Comparison of ENCODE assay signal across 1 cellular context in genomic region chr11:88428959-88429358, GRCh38.
TF ChIP-seq lines count a peak whose summit lies in the region.

No MANE protein-coding gene starts in this region.

TF ChIP-seq in Ishikawa, 13 proteins besides CTCF, POLR2A, EP300 and RAD21 (continued from another document):
- TF ChIP-seq, protein P1, sequence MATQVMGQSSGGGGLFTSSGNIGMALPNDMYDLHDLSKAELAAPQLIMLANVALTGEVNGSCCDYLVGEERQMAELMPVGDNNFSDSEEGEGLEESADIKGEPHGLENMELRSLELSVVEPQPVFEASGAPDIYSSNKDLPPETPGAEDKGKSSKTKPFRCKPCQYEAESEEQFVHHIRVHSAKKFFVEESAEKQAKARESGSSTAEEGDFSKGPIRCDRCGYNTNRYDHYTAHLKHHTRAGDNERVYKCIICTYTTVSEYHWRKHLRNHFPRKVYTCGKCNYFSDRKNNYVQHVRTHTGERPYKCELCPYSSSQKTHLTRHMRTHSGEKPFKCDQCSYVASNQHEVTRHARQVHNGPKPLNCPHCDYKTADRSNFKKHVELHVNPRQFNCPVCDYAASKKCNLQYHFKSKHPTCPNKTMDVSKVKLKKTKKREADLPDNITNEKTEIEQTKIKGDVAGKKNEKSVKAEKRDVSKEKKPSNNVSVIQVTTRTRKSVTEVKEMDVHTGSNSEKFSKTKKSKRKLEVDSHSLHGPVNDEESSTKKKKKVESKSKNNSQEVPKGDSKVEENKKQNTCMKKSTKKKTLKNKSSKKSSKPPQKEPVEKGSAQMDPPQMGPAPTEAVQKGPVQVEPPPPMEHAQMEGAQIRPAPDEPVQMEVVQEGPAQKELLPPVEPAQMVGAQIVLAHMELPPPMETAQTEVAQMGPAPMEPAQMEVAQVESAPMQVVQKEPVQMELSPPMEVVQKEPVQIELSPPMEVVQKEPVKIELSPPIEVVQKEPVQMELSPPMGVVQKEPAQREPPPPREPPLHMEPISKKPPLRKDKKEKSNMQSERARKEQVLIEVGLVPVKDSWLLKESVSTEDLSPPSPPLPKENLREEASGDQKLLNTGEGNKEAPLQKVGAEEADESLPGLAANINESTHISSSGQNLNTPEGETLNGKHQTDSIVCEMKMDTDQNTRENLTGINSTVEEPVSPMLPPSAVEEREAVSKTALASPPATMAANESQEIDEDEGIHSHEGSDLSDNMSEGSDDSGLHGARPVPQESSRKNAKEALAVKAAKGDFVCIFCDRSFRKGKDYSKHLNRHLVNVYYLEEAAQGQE (IDR thresholded peaks at IDR 0.05; ENCODE audit: low read depth) = no peak
- no peak for TF ChIP-seq ZBTB7A (IDR thresholded peaks at IDR 0.05; ENCODE audit: low read depth)
- TF ChIP-seq NFIC (IDR thresholded peaks at IDR 0.05) = no peak
